Comparison of ENCODE assay signal across 8 cellular contexts in the genomic region with DNA sequence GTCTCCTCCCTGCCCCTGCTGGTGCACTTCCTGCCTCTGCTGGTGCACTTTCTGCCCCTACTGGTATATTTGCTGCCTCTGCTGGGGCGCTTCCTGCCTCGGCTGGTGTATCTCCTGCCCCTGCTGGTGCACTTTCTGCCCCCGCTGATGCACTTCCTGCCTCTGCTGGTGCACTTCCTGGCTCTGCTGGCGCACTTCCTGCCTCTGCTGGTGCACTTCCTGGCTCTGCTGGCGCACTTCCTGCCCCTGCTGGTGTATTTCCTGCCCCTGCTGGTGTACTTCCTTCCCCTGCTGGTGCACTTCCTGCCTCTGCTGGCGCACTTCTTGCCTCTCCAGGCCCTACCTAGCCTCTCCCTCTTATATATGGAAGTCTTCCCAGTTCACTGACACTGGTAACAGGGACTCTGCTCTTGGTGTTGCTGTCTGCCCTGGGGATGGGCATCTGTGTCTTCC. TPM values are rescaled to one million over a fixed set of nuclear protein-coding genes. Genes with fewer than 3 reads are reported as not detected.
DNase-seq lines count a peak whose midpoint lies in the region; ATAC-seq and FAIRE-seq lines count a peak whose summit lies in the region.

No MANE protein-coding gene starts in this region.

- peak; percentile 23 for DNase-seq in GM18507 (ENCODE audit: extremely low spot score, insufficient read length, low read depth)
- peak; percentile 48 for DNase-seq in dermis blood vessel endothelial cell
- peak; percentile 69 for DNase-seq in stimulated activated CD4-positive, alpha-beta T cell treated with anti-CD3 and anti-CD28 coated beads, Interleukin-4, amount 100 ng/mL, for 1 hour
- no peak for DNase-seq in ACHN
- DNase-seq in T1000 (lab: John Stamatoyannopoulos, UW): no peak
- no peak for DNase-seq in NCI-H1694 (lab: John Stamatoyannopoulos, UW)

- in situ Hi-C loops in ACHN (cut with HindIII; ENCODE audit: low pct_ligation_motif_present, low pct_unique_long_range_greater_than_20kb, low sequenced_read_pairs): no loop called here

- peak; percentile 95 for FAIRE-seq in GM18507 (lab: Jason Lieb, UNC)

- peak; percentile 90 to 93 for ATAC-seq in activated CD4-positive, CD25-positive, alpha-beta regulatory T cell treated with anti-CD3 and anti-CD28 coated beads, Interleukin-2, amount 50 U/mL, for 24 hours
- ATAC-seq in HG03039 (IDR thresholded peaks at IDR 0.05; ENCODE audit: unreplicated experiment): no peak

RNA-seq across cellular contexts. Expression of a gene that starts 10.1 kb away (rescaled TPM):
- 31.7 and 36.8 TPM in 2 replicates for total RNA-seq in dermis blood vessel endothelial cell

RNA-seq across cellular contexts. Expression of a gene that starts 36.1 kb away (rescaled TPM):
- not detected in 2 replicates for total RNA-seq in dermis blood vessel endothelial cell

RNA-seq across cellular contexts. Expression of a gene that starts 38.9 kb away (rescaled TPM):
- total RNA-seq in dermis blood vessel endothelial cell: 16.2 and 17.0 TPM in 2 replicates

RNA-seq across cellular contexts. Expression of a gene that starts 48.5 kb away (rescaled TPM):
- 15.1 and 29.3 TPM in 2 replicates for total RNA-seq in dermis blood vessel endothelial cell

Comparison
In these comparisons a context has a peak if more than half of its experiments do, and no peak if none do; other contexts are left out.
1. DNase-seq: peak in GM18507 (single experiment), dermis blood vessel endothelial cell (single experiment) and stimulated activated CD4-positive, alpha-beta T cell treated with anti-CD3 and anti-CD28 coated beads, Interleukin-4, amount 100 ng/mL, for 1 hour (single experiment); none in ACHN (single experiment), T1000 (single experiment) and NCI-H1694 (single experiment).